ENCODE assay signal across 20 cellular contexts in genomic region chr13:28541966-28542365, GRCh38.
"Had no signal": no experiment of that assay in that cellular context is flagged by ENCODE, and none has a peak within 500 bp of the region (broad histone marks: within the 10 kb centered on the region; RNA-seq: fewer than 3 reads in every experiment).

No MANE protein-coding gene starts in this region.

- H3K9me3 Mint-ChIP-seq: type B pancreatic cell had no signal

- H3K36me3 Mint-ChIP-seq: type B pancreatic cell had no signal

- H3K4me3 Mint-ChIP-seq: naive thymus-derived CD8-positive, alpha-beta T cell; stimulated activated memory B cell treated with anti-CD40 and anti-IgM and Interleukin-4, amounts not matched to agents 10 μg/mL and 1 μg/mL and 100 μg/mL, for 72 hours; type B pancreatic cell had no signal

- H3K4me1 Mint-ChIP-seq: naive thymus-derived CD8-positive, alpha-beta T cell had no signal

- ATAC-seq: body of pancreas; gastrocnemius medialis; left lung; naive thymus-derived CD8-positive, alpha-beta T cell; sciatic nerve; stimulated activated memory B cell treated with anti-CD40 and anti-IgM and Interleukin-4, amounts not matched to agents 10 μg/mL and 1 μg/mL and 100 μg/mL, for 72 hours had no signal

- H3K27ac Mint-ChIP-seq: naive thymus-derived CD8-positive, alpha-beta T cell; stimulated activated memory B cell treated with anti-CD40 and anti-IgM and Interleukin-4, amounts not matched to agents 10 μg/mL and 1 μg/mL and 100 μg/mL, for 72 hours; type B pancreatic cell had no signal

- DNase-seq: activated CD4-positive, CD25-positive, alpha-beta regulatory T cell treated with anti-CD3 and anti-CD28 coated beads, Interleukin-2, amount 50 U/mL, for 72 hours; activated naive CD4-positive, alpha-beta T cell treated with Interleukin-2 at 50 U/mL for 16 hours; activated T-cell treated with anti-CD3 and anti-CD28 coated beads, Interleukin-2, amount 50 U/mL, for 1 hour; anterior cingulate cortex; body of pancreas; dermis blood vessel endothelial cell; effector CD8-positive, alpha-beta T cell; gastrocnemius medialis; hippocampal formation; kidney glomerular epithelial cell; left lung; naive thymus-derived CD8-positive, alpha-beta T cell; small intestine; stimulated activated CD4-positive, alpha-beta T cell treated with anti-CD3 and anti-CD28 coated beads, Interleukin-2, amount 100 ng/mL, for 24 hours; WERI-Rb-1 had no signal

- H3K4me3 ChIP-seq: body of pancreas, gastrocnemius medialis, left lung, thoracic aorta, vagina had no signal
